In genomic region chr1:6989506-6990159, GRCh38 we compare ENCODE assay signal across 19 cellular contexts.
"Had no signal": no experiment of that assay in that cellular context is flagged by ENCODE, and none has a peak within 500 bp of the region (broad histone marks: within the 10 kb centered on the region; RNA-seq: fewer than 3 reads in every experiment).

No MANE protein-coding gene starts in this region.

- H3K9me3 ChIP-seq: colonic mucosa, right atrium auricular region, sigmoid colon had no signal

- H3K4me3 Mint-ChIP-seq: naive thymus-derived CD4-positive, alpha-beta T cell; nephron progenitor cell had no signal

- ATAC-seq: foreskin keratinocyte; left cardiac atrium; left ventricle myocardium superior; naive thymus-derived CD4-positive, alpha-beta T cell had no signal

- H3K27ac ChIP-seq: colonic mucosa, foreskin keratinocyte, right atrium auricular region, sigmoid colon, skin epidermis, stomach had no signal

- H3K27ac Mint-ChIP-seq: nephron progenitor cell had no signal

- H3K4me1 ChIP-seq: colonic mucosa, right atrium auricular region, sigmoid colon, stomach had no signal

- H3K4me3 ChIP-seq: colonic mucosa, lung, right atrium auricular region, sigmoid colon, skin epidermis, stomach had no signal

- H3K36me3 ChIP-seq: colonic mucosa, right atrium auricular region, sigmoid colon, stomach had no signal

- H3K9me3 Mint-ChIP-seq: nephron progenitor cell had no signal

- DNase-seq: colonic mucosa; dermis blood vessel endothelial cell; erythroblast; foreskin keratinocyte; kidney; left cardiac atrium; left ventricle myocardium superior; mesenchymal stem cell; naive thymus-derived CD4-positive, alpha-beta T cell; nephron progenitor cell; sigmoid colon; stimulated activated CD4-positive, alpha-beta T cell treated with anti-CD3 and anti-CD28 coated beads, Interleukin-12 subunit alpha, Interleukin-12 subunit beta, amount 100 ng/mL, for 4 hours; stimulated activated naive CD4-positive, alpha-beta T cell; stomach; substantia nigra; trophoblast cell had no signal

- H3K27me3 ChIP-seq: colonic mucosa, right atrium auricular region had no signal

- H3K4me1 Mint-ChIP-seq: naive thymus-derived CD4-positive, alpha-beta T cell had no signal
